ENCODE assay signal across 1 cellular context in the genomic region with DNA sequence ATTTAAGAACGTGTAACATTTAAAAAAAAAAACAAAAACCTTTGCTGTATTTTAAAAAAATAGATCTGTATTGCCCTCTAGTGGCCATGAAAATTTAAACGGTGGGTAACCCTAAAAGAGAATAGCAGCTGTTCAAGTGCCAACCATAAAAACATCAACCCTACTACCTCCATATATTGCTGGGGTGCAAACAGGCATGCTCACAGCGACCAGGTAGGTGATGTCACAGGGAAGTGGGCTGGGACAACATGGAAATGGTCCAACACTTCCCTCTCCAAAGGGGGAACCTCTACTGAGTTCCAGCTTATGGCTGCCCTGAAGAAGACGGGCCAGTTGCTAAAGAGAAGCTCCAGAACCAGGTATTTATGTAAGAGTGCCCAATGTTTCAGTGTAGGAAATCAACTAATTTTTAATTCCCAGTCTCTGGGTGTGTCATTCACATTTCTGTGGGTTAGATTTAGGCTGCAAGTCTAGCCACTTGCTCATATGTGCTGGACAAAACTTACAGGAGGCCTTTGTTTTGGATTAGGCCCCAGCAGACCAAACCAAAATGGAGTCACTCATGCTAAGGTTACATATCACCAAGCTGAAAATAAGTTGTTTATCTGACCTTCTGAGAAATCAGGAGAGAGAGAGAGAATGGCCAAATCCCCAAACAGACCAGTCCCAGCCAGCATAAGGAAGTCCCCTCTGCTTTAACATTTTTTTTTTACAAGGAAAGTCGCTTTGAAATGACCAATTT.
TF ChIP-seq lines count a peak whose summit lies in the region.

No MANE protein-coding gene starts in this region.

TF ChIP-seq in GM12878, 131 proteins besides CTCF, POLR2A, EP300 and RAD21:
- TF ChIP-seq, protein P1, sequence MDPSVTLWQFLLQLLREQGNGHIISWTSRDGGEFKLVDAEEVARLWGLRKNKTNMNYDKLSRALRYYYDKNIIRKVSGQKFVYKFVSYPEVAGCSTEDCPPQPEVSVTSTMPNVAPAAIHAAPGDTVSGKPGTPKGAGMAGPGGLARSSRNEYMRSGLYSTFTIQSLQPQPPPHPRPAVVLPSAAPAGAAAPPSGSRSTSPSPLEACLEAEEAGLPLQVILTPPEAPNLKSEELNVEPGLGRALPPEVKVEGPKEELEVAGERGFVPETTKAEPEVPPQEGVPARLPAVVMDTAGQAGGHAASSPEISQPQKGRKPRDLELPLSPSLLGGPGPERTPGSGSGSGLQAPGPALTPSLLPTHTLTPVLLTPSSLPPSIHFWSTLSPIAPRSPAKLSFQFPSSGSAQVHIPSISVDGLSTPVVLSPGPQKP (IDR thresholded peaks at IDR 0.05; ENCODE audit: low read depth, low read length) = no peak
- TF ChIP-seq HCFC1 (IDR thresholded peaks at IDR 0.05; ENCODE audit: low read length) = no peak
- TF ChIP-seq, protein P2, sequence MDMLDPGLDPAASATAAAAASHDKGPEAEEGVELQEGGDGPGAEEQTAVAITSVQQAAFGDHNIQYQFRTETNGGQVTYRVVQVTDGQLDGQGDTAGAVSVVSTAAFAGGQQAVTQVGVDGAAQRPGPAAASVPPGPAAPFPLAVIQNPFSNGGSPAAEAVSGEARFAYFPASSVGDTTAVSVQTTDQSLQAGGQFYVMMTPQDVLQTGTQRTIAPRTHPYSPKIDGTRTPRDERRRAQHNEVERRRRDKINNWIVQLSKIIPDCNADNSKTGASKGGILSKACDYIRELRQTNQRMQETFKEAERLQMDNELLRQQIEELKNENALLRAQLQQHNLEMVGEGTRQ (IDR thresholded peaks at IDR 0.05; ENCODE audit: borderline replicate concordance, low read depth, low read length) = no peak
- no peak for TF ChIP-seq SRF (IDR thresholded peaks at IDR 0.05; ENCODE audit: low read depth in 2 of 2, low read length in 2 of 2)
- TF ChIP-seq, protein P3, sequence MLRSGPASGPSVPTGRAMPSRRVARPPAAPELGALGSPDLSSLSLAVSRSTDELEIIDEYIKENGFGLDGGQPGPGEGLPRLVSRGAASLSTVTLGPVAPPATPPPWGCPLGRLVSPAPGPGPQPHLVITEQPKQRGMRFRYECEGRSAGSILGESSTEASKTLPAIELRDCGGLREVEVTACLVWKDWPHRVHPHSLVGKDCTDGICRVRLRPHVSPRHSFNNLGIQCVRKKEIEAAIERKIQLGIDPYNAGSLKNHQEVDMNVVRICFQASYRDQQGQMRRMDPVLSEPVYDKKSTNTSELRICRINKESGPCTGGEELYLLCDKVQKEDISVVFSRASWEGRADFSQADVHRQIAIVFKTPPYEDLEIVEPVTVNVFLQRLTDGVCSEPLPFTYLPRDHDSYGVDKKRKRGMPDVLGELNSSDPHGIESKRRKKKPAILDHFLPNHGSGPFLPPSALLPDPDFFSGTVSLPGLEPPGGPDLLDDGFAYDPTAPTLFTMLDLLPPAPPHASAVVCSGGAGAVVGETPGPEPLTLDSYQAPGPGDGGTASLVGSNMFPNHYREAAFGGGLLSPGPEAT (IDR thresholded peaks at IDR 0.05; ENCODE audit: low read depth) = no peak
- TF ChIP-seq RAD51 (IDR thresholded peaks at IDR 0.05) = no peak
- no peak for TF ChIP-seq MTA3 (IDR thresholded peaks at IDR 0.05; ENCODE audit: borderline replicate concordance, low read length)
- no peak for TF ChIP-seq TARDBP (IDR thresholded peaks at IDR 0.05; ENCODE audit: borderline replicate concordance)
- TF ChIP-seq CREB1 (IDR thresholded peaks at IDR 0.05; ENCODE audit: low read depth) = no peak
- TF ChIP-seq EED (IDR thresholded peaks at IDR 0.05; ENCODE audit: low read depth) = no peak
- no peak; the same call in 1 of the 2 replicates for TF ChIP-seq SMC3 (IDR thresholded peaks at IDR 0.05; ENCODE audit: borderline replicate concordance, low read length)
- no peak for TF ChIP-seq SMAD1 (IDR thresholded peaks at IDR 0.05; ENCODE audit: low read depth, partially characterized antibody)
- TF ChIP-seq ZNF622 (IDR thresholded peaks at IDR 0.05) = no peak
- TF ChIP-seq SIN3A (IDR thresholded peaks at IDR 0.05; ENCODE audit: low read depth, low read length) = no peak
- TF ChIP-seq GABPA (IDR thresholded peaks at IDR 0.05; ENCODE audit: low read depth) = no peak
- TF ChIP-seq ZNF24 (IDR thresholded peaks at IDR 0.05) = no peak
- TF ChIP-seq ZSCAN29 (IDR thresholded peaks at IDR 0.05) = no peak
- TF ChIP-seq ASH2L (IDR thresholded peaks at IDR 0.05; ENCODE audit: borderline replicate concordance, low read depth) = no peak
- TF ChIP-seq HDAC6 (IDR thresholded peaks at IDR 0.05; ENCODE audit: unreplicated experiment) = no peak
- no peak for TF ChIP-seq ZNF207 (IDR thresholded peaks at IDR 0.05; ENCODE audit: borderline replicate concordance)
